Comparison of ENCODE assay signal across 28 cellular contexts in genomic region chr18:38011446-38011845, GRCh38.
"Had no signal": no experiment of that assay in that cellular context is flagged by ENCODE, and none has a peak within 500 bp of the region (broad histone marks: within the 10 kb centered on the region; RNA-seq: fewer than 3 reads in every experiment).

No MANE protein-coding gene starts in this region.

- H3K4me1 ChIP-seq: neural progenitor cell, tibial nerve had no signal

- DNase-seq: activated CD4-positive, alpha-beta T cell treated with anti-CD3 and anti-CD28 coated beads, Interleukin-2, amount 50 U/mL, for 1 hour; activated CD8-positive, alpha-beta memory T cell treated with anti-CD3 and anti-CD28 coated beads, Interleukin-2, amount 10 ng/mL, durations not matched to agents 7 days and 5 days; activated CD8-positive, alpha-beta T cell treated with anti-CD3 and anti-CD28 coated beads for 36 hours; activated naive CD4-positive, alpha-beta T cell; activated T-cell treated with anti-CD3 and anti-CD28 coated beads, Interleukin-2, amount 50 U/mL, for 72 hours; effector CD4-positive, alpha-beta T cell; esophagus squamous epithelium; islet precursor cell; left colon; natural killer cell; posterior cingulate gyrus; sigmoid colon; SK-N-SH; small intestine; stimulated activated CD4-positive, alpha-beta T cell treated with anti-CD3 and anti-CD28 coated beads, Interleukin-1b, Interleukin-23, amount 100 ng/mL, for 48 hours; stimulated activated CD4-positive, alpha-beta T cell treated with anti-CD3 and anti-CD28 coated beads, Interleukin-4, amount 100 ng/mL, for 4 hours; stimulated activated CD8-positive, alpha-beta memory T cell treated with anti-CD3 and anti-CD28 coated beads, Interleukin-4, amount 100 ng/mL, for 48 hours; stimulated activated naive CD8-positive, alpha-beta T cell treated with anti-CD3 and anti-CD28 coated beads, Interleukin-15, amount 100 ng/mL, for 72 hours; SW 1271; T-helper 17 cell; T1000; WERI-Rb-1 had no signal

- H3K36me3 ChIP-seq: esophagus squamous epithelium, neural progenitor cell, sigmoid colon, suprapubic skin, tibial nerve, WERI-Rb-1 had no signal

- FAIRE-seq: frontal cortex, small intestine had no signal

- H3K27me3 ChIP-seq: esophagus squamous epithelium, hepatocyte, neural progenitor cell, sigmoid colon, suprapubic skin, tibial nerve had no signal

- H3K9me3 ChIP-seq: esophagus squamous epithelium, sigmoid colon, suprapubic skin had no signal

- H3K4me3 ChIP-seq: esophagus squamous epithelium, hepatocyte, neural progenitor cell, sigmoid colon, suprapubic skin, tibial nerve had no signal

- H3K27ac ChIP-seq: epithelial cell of prostate, esophagus squamous epithelium, hepatocyte, neural progenitor cell, sigmoid colon, suprapubic skin, tibial nerve, WERI-Rb-1 had no signal
